Comparison of ENCODE assay signal across 8 cellular contexts in genomic region chr5:59007460-59008063, GRCh38.
DNase-seq lines count a peak whose midpoint lies in the region; ATAC-seq, FAIRE-seq and TF ChIP-seq lines count a peak whose summit lies in the region.

No MANE protein-coding gene starts in this region.

- no peak overlapping the region for H3K4me3 ChIP-seq in gastroesophageal sphincter

- H3K27me3 ChIP-seq in gastroesophageal sphincter: no peaks in the 10 kb centered on the region

- TF ChIP-seq EP300 in gastroesophageal sphincter (IDR thresholded peaks at IDR 0.05): no peak

- FAIRE-seq in A204.1 (lab: Jason Lieb, UNC) (peak; percentile 54), urothelium cell line (lab: Jason Lieb, UNC) (no peak)

- H3K36me3 ChIP-seq in gastroesophageal sphincter: no peaks in the 10 kb centered on the region

- TF ChIP-seq CTCF in GM12873 (IDR thresholded peaks at IDR 0.05; ENCODE audit: insufficient read depth, low read depth, low read length, missing control alignments) (peak; percentile 10), gastroesophageal sphincter (IDR thresholded peaks at IDR 0.05) (peak in 3 of 4 experiments; percentile 25 to 49 (median 45))

- 20 to 29% methylated on average over 2 of the region's 2 CpGs for WGBS in gastroesophageal sphincter (ENCODE audit: low coverage in 1 of 2), 2 donors

- peaks cover 0 to 17% (median 0%) of the 10 kb centered on the region in 3 donors for H3K9me3 ChIP-seq in gastroesophageal sphincter

- H3K4me1 ChIP-seq in gastroesophageal sphincter: peaks cover 0 to 16% (median 0%) of the 10 kb centered on the region in 3 donors

- DNase-seq in RPMI7951 (ENCODE audit: low read depth): peak; percentile 31
- peak; percentile 20 for DNase-seq in urothelium cell line (ENCODE audit: low spot score)
- no peak for DNase-seq in NCI-H128 (lab: John Stamatoyannopoulos, UW; ENCODE audit: unreplicated experiment)
- DNase-seq in HPDE6-E6E7 (ENCODE audit: extremely low spot score): no peak
- DNase-seq in activated CD4-positive, alpha-beta T cell treated with anti-CD3 and anti-CD28 coated beads, Interleukin-2, amount 50 U/mL, for 4 hours: no peak

- ATAC-seq in gastroesophageal sphincter: no peak

- no peak overlapping the region for H3K27ac ChIP-seq in gastroesophageal sphincter

- no peak for TF ChIP-seq POLR2A in gastroesophageal sphincter (IDR thresholded peaks at IDR 0.05)

Comparison
In these comparisons a context has a peak if more than half of its experiments do, and no peak if none do; other contexts are left out.
1. DNase-seq: peak in RPMI7951 (single experiment) and urothelium cell line (single experiment); none in NCI-H128 (single experiment), HPDE6-E6E7 (single experiment) and activated CD4-positive, alpha-beta T cell treated with anti-CD3 and anti-CD28 coated beads, Interleukin-2, amount 50 U/mL, for 4 hours (0 of 2).